10 cellular contexts compared by ENCODE assay signal in genomic region chr17:45942284-45942683, GRCh38. TPM values are rescaled to one million over a fixed set of nuclear protein-coding genes. Genes with fewer than 3 reads are reported as not detected.
DNase-seq lines count a peak whose midpoint lies in the region; ATAC-seq and TF ChIP-seq lines count a peak whose summit lies in the region.
"Had no signal": no experiment of that assay in that cellular context is flagged by ENCODE, and none has a peak within 500 bp of the region (broad histone marks: within the 10 kb centered on the region; RNA-seq: fewer than 3 reads in every experiment).

No MANE protein-coding gene starts in this region.

- TF ChIP-seq CTCF in gastrocnemius medialis (IDR thresholded peaks at IDR 0.05 in 4 of 5, conservative IDR thresholded peaks at IDR 0.05 in 1 of 5) = no peak

- peaks cover 65 to 71% of the 10 kb centered on the region in 2 donors for H3K4me1 ChIP-seq in gastrocnemius medialis

- DNase-seq in GM04504 (ENCODE audit: low read depth) = peak; percentile 19
- DNase-seq in SK-MEL-5 (ENCODE audit: low read depth, low spot score) = peak; percentile 88
- DNase-seq in left cardiac atrium = peak; percentile 79
- peak; percentile 96 to 99 for DNase-seq in gastrocnemius medialis
- DNase-seq in activated CD4-positive, CD25-positive, alpha-beta regulatory T cell (lab: John Stamatoyannopoulos, UW) = no peak
- DNase-seq in activated T-cell treated with anti-CD3 and anti-CD28 coated beads, Interleukin-2, amount 50 U/mL, for 1 hour = no peak

- ATAC-seq in left cardiac atrium = peak; percentile 96 to 98
- ATAC-seq in gastrocnemius medialis = peak; percentile 89 to 93
- ATAC-seq in GM21825 (IDR thresholded peaks at IDR 0.05; ENCODE audit: unreplicated experiment) = no peak
- no peak for ATAC-seq in HG02973 (IDR thresholded peaks at IDR 0.05; ENCODE audit: unreplicated experiment)

- in situ Hi-C loops in SK-MEL-5 (cut with HindIII; ENCODE audit: low pct_unique_long_range_greater_than_20kb, low sequenced_read_pairs) (no loop called here), gastrocnemius medialis (cut with MboI; ENCODE audit: low sequenced_read_pairs in 4 of 4) (loop anchor here in 1 of 4 donors (10.0 kb wide), 1 partner anchor 57 kb away; no protein-coding TSS in a partner anchor)

- peak overlapping the region; percentile 85 to 94 (median 91) for H3K27ac ChIP-seq in gastrocnemius medialis

- H3K9me3 ChIP-seq in gastrocnemius medialis = no peaks in the 10 kb centered on the region

- peak overlapping the region in 1 of 4 donors; percentile 15 for H3K4me3 ChIP-seq in gastrocnemius medialis

- peak; percentile 8 to 64 for TF ChIP-seq POLR2A in gastrocnemius medialis (IDR thresholded peaks at IDR 0.05)

- H3K27me3 ChIP-seq in gastrocnemius medialis = no peaks in the 10 kb centered on the region

- intact Hi-C loops in left cardiac atrium (cut with DNase I) = loop anchor here in 1 of 2 donors (5.0 kb wide), 1 partner anchor 45 kb away; no protein-coding TSS in a partner anchor
- intact Hi-C loops in gastrocnemius medialis (cut with DNase I; ENCODE audit: low total_unique reads) = loop anchor here (1.0 kb wide), 1 partner anchor 34 kb away; no protein-coding TSS in a partner anchor

- H3K36me3 ChIP-seq in gastrocnemius medialis = no peaks in the 10 kb centered on the region

RNA-seq across cellular contexts. Expression of gene MAPT, which starts 47.9 kb away (rescaled TPM):
- total RNA-seq in SK-MEL-5 (2014; rRNA removed; shearing (Covaris generic)) = 1.9 and 3.7 TPM in 2 replicates
- 5.7 and 7.6 TPM in 2 replicates for polyA plus RNA-seq in SK-MEL-5 (2015; cell fraction: cytosol; rRNA removed)
- 6.3 and 11.3 TPM in 2 replicates for polyA plus RNA-seq in SK-MEL-5 (2015; cell fraction: nucleus; rRNA removed)
- total RNA-seq in left cardiac atrium (10 to 100 TPM; 20.8 to 24.0 TPM), gastrocnemius medialis (100 to 1,000 TPM in 1 of 4 donors, 10 to 100 TPM in 3; 70.3 to 120 (median 82.8) TPM)

RNA-seq across cellular contexts. Expression of gene STH, which starts 56.8 kb away (rescaled TPM):
- total RNA-seq in SK-MEL-5 (2014; rRNA removed; shearing (Covaris generic)) = not detected in 2 replicates
- not detected in 2 replicates for polyA plus RNA-seq in SK-MEL-5 (2015; cell fraction: cytosol; rRNA removed)
- polyA plus RNA-seq in SK-MEL-5 (2015; cell fraction: nucleus; rRNA removed) = not detected in 2 replicates
- total RNA-seq in left cardiac atrium (not detected), gastrocnemius medialis (not detected)
- total RNA-seq: OCI-LY7 had no signal
- polyA plus RNA-seq: neural cell had no signal

Comparison
In these comparisons a context has a peak if more than half of its experiments do, and no peak if none do; other contexts are left out.
1. DNase-seq: peak in GM04504 (single experiment), SK-MEL-5 (single experiment), left cardiac atrium (single experiment) and gastrocnemius medialis (2 of 2); none in activated CD4-positive, CD25-positive, alpha-beta regulatory T cell (0 of 4) and activated T-cell treated with anti-CD3 and anti-CD28 coated beads, Interleukin-2, amount 50 U/mL, for 1 hour (single experiment).
2. ATAC-seq: peak in left cardiac atrium (2 of 2) and gastrocnemius medialis (2 of 2); none in GM21825 (single experiment) and HG02973 (single experiment).